Comparison of ENCODE assay signal across 1 cellular context in the genomic region with DNA sequence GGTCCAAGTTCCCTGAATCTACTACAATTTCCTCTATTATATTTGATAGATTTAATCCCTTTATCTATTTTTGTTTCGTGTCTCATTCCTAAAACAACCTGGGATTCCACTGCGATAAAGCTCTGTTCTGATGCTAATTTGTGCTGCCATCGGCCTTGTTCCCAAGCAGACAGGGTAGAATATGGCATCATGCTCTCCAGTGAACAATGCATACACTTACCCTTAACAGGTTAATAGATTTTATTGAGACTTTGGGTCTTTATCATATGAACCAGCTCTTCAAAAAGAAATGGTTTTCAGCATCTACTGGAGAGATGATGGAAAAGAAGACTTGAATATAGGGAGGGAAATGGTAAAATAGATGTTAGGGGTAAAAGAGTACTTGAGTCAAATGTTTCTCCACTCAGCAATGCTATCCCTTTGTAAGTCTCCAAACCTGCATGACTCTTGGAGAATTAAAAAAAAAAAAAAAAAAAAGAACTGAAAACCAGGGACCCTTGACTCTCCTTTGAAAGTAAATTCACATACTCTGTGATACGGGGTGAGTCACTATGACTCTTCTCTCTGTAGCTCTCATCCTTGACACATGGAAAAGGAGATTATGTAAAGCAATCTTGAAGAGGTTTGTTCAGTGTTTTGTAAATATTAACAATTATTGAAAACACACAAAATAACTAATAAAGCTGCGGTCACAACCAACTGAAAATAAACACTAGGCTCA.
A peak's percentile ranks its signal among the peaks of the same experiment; 100 is the strongest.
TF ChIP-seq lines count a peak whose summit lies in the region.

No MANE protein-coding gene starts in this region.

TF ChIP-seq in HCT116, 20 proteins besides CTCF, POLR2A, EP300 and RAD21 (continued from another document):
- TF ChIP-seq REST (IDR thresholded peaks at IDR 0.05; ENCODE audit: low read depth) (no peak), ZBTB33 (IDR thresholded peaks at IDR 0.05; ENCODE audit: extremely low read depth, insufficient replicate concordance, low read length) (no peak), CBX3 (IDR thresholded peaks at IDR 0.05; ENCODE audit: low read depth) (peak; percentile 62; the same call in 1 of the 2 replicates), FOSL1 (IDR thresholded peaks at IDR 0.05; ENCODE audit: low read depth) (peak; percentile 92), SRF (IDR thresholded peaks at IDR 0.05; ENCODE audit: low read depth) (peak; percentile 44; the same call in 1 of the 2 replicates), CEBPB (IDR thresholded peaks at IDR 0.05; ENCODE audit: low read depth) (0 out of 2 replicates have a peak, but pooled peaks have one; percentile 47), EZH2 (IDR thresholded peaks at IDR 0.05) (no peak), ELF1 (IDR thresholded peaks at IDR 0.05; ENCODE audit: borderline replicate concordance, low read depth) (no peak), JUND (IDR thresholded peaks at IDR 0.05) (peak; percentile 85), MAX (IDR thresholded peaks at IDR 0.05) (peak; percentile 22; the same call in 1 of the 2 replicates), EZH2phosphoT487 (IDR thresholded peaks at IDR 0.05; ENCODE audit: borderline replicate concordance) (no peak), SP1 (IDR thresholded peaks at IDR 0.05; ENCODE audit: low read depth) (peak; percentile 75), ZNF274 (IDR thresholded peaks at IDR 0.05; ENCODE audit: low read depth, low read length) (no peak), POLR2AphosphoS5 (IDR thresholded peaks at IDR 0.05; ENCODE audit: low read depth, low read length) (no peak)
- TF ChIP-seq, protein P1, sequence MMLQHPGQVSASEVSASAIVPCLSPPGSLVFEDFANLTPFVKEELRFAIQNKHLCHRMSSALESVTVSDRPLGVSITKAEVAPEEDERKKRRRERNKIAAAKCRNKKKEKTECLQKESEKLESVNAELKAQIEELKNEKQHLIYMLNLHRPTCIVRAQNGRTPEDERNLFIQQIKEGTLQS (IDR thresholded peaks at IDR 0.05) = no peak
